Comparison of ENCODE assay signal across 1 cellular context in genomic region chr22:39534591-39535301, GRCh38.
TF ChIP-seq lines count a peak whose summit lies in the region.

No MANE protein-coding gene starts in this region.

TF ChIP-seq in WTC11, 78 proteins besides CTCF, POLR2A, EP300 and RAD21 (continued from another document):
- TF ChIP-seq, protein P1, sequence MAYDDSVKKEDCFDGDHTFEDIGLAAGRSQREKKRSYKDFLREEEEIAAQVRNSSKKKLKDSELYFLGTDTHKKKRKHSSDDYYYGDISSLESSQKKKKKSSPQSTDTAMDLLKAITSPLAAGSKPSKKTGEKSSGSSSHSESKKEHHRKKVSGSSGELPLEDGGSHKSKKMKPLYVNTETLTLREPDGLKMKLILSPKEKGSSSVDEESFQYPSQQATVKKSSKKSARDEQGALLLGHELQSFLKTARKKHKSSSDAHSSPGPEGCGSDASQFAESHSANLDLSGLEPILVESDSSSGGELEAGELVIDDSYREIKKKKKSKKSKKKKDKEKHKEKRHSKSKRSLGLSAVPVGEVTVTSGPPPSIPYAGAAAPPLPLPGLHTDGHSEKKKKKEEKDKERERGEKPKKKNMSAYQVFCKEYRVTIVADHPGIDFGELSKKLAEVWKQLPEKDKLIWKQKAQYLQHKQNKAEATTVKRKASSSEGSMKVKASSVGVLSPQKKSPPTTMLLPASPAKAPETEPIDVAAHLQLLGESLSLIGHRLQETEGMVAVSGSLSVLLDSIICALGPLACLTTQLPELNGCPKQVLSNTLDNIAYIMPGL (CRISPR knock-in tag; IDR thresholded peaks at IDR 0.05): peak; percentile 84; the same call in 1 of the 2 replicates
- peak; percentile 80 for TF ChIP-seq SP1 (CRISPR knock-in tag; conservative IDR thresholded peaks at IDR 0.05)
- no peak for TF ChIP-seq ATF1 (CRISPR knock-in tag; IDR thresholded peaks at IDR 0.05)
- peak; percentile 60 for TF ChIP-seq ZNF423 (CRISPR knock-in tag; IDR thresholded peaks at IDR 0.05)
- TF ChIP-seq ZNF671 (CRISPR knock-in tag; IDR thresholded peaks at IDR 0.05): no peak
TF ChIP-seq in WTC11: peak in this region for 12.
